ENCODE assay signal across 1 cellular context in genomic region chr1:56578963-56579875, GRCh38.
A peak's percentile ranks its signal among the peaks of the same experiment; 100 is the strongest.
TF ChIP-seq lines count a peak whose summit lies in the region.

TSS of gene PLPP3 (minus strand) at chr1:56579563. CDS start at chr1:56579016, 547 bp downstream.

TF ChIP-seq in HepG2, 621 proteins besides CTCF, POLR2A, EP300 and RAD21 (continued from another document and continues in another):
- TF ChIP-seq, protein P1, sequence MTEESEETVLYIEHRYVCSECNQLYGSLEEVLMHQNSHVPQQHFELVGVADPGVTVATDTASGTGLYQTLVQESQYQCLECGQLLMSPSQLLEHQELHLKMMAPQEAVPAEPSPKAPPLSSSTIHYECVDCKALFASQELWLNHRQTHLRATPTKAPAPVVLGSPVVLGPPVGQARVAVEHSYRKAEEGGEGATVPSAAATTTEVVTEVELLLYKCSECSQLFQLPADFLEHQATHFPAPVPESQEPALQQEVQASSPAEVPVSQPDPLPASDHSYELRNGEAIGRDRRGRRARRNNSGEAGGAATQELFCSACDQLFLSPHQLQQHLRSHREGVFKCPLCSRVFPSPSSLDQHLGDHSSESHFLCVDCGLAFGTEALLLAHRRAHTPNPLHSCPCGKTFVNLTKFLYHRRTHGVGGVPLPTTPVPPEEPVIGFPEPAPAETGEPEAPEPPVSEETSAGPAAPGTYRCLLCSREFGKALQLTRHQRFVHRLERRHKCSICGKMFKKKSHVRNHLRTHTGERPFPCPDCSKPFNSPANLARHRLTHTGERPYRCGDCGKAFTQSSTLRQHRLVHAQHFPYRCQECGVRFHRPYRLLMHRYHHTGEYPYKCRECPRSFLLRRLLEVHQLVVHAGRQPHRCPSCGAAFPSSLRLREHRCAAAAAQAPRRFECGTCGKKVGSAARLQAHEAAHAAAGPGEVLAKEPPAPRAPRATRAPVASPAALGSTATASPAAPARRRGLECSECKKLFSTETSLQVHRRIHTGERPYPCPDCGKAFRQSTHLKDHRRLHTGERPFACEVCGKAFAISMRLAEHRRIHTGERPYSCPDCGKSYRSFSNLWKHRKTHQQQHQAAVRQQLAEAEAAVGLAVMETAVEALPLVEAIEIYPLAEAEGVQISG (CRISPR knock-in tag; IDR thresholded peaks at IDR 0.05) = peak; percentile 55; the same call in 1 of the 2 replicates
- TF ChIP-seq KDM5A (IDR thresholded peaks at IDR 0.05; ENCODE audit: borderline replicate concordance, low read length) (peak; percentile 49; the same call in 1 of the 2 replicates), ZNF234 (CRISPR knock-in tag; conservative IDR thresholded peaks at IDR 0.05) (no peak; the same call in 1 of the 2 replicates), ZNF235 (CRISPR knock-in tag; IDR thresholded peaks at IDR 0.05; ENCODE audit: borderline replicate concordance) (no peak), MAFF (IDR thresholded peaks at IDR 0.05; ENCODE audit: low read depth, low read length) (no peak), ZNF550 (CRISPR knock-in tag; IDR thresholded peaks at IDR 0.05; ENCODE audit: borderline replicate concordance) (no peak), REL (CRISPR knock-in tag; conservative IDR thresholded peaks at IDR 0.05) (no peak), TCF12 (IDR thresholded peaks at IDR 0.05) (no peak), TCF12 (CRISPR knock-in tag; IDR thresholded peaks at IDR 0.05) (no peak), ZNF749 (CRISPR knock-in tag; IDR thresholded peaks at IDR 0.05; ENCODE audit: borderline replicate concordance) (no peak), RFXANK (CRISPR knock-in tag; IDR thresholded peaks at IDR 0.05) (no peak), ZNF3 (CRISPR knock-in tag; IDR thresholded peaks at IDR 0.05) (peak; percentile 47; the same call in 1 of the 2 replicates), PITX1 (CRISPR knock-in tag; IDR thresholded peaks at IDR 0.05) (peak; percentile 49; the same call in 1 of the 2 replicates), ZNF12 (CRISPR knock-in tag; IDR thresholded peaks at IDR 0.05) (no peak), TBL1XR1 (IDR thresholded peaks at IDR 0.05; ENCODE audit: borderline replicate concordance, low read length, partially characterized antibody) (no peak), SP140L (CRISPR knock-in tag; IDR thresholded peaks at IDR 0.05; ENCODE audit: borderline replicate concordance) (no peak), ZNF782 (CRISPR knock-in tag; IDR thresholded peaks at IDR 0.05; ENCODE audit: borderline replicate concordance) (no peak), YEATS4 (CRISPR knock-in tag; IDR thresholded peaks at IDR 0.05; ENCODE audit: borderline replicate concordance) (peak; percentile 53), HOXA9 (CRISPR knock-in tag; IDR thresholded peaks at IDR 0.05; ENCODE audit: borderline replicate concordance) (no peak), ZBTB3 (CRISPR knock-in tag; IDR thresholded peaks at IDR 0.05; ENCODE audit: borderline replicate concordance, low read depth) (no peak), SMYD3 (CRISPR knock-in tag; IDR thresholded peaks at IDR 0.05) (peak; percentile 44; the same call in 1 of the 2 replicates), MXD4 (CRISPR knock-in tag; IDR thresholded peaks at IDR 0.05) (no peak), ZBTB7B (CRISPR knock-in tag; IDR thresholded peaks at IDR 0.05) (no peak), ARNT (IDR thresholded peaks at IDR 0.05) (no peak), ZNF639 (CRISPR knock-in tag; conservative IDR thresholded peaks at IDR 0.05) (no peak), NR2F2 (IDR thresholded peaks at IDR 0.05; ENCODE audit: borderline replicate concordance, low read depth) (no peak), ZKSCAN5 (CRISPR knock-in tag; IDR thresholded peaks at IDR 0.05) (no peak), NCOA1 (CRISPR knock-in tag; IDR thresholded peaks at IDR 0.05) (no peak), KDM6A (CRISPR knock-in tag; IDR thresholded peaks at IDR 0.05; ENCODE audit: low read depth) (no peak), HNRNPL (IDR thresholded peaks at IDR 0.05; ENCODE audit: low read depth, low read length) (peak; percentile 54; the same call in 1 of the 2 replicates), SOX6 (IDR thresholded peaks at IDR 0.05) (no peak), SOX6 (CRISPR knock-in tag; IDR thresholded peaks at IDR 0.05) (peak; percentile 67), FOXK1 (CRISPR knock-in tag; IDR thresholded peaks at IDR 0.05; ENCODE audit: borderline replicate concordance, low read depth) (no peak), CBX2 (IDR thresholded peaks at IDR 0.05; ENCODE audit: low read depth, low read length) (no peak), CBX2 (CRISPR knock-in tag; IDR thresholded peaks at IDR 0.05; ENCODE audit: low read depth) (no peak), SOX5 (CRISPR knock-in tag; IDR thresholded peaks at IDR 0.05; ENCODE audit: borderline replicate concordance) (0 out of 2 replicates have a peak, but pooled peaks have one; percentile 7), NFKB2 (CRISPR knock-in tag; IDR thresholded peaks at IDR 0.05; ENCODE audit: borderline replicate concordance) (peak; percentile 28; the same call in 1 of the 2 replicates), WIZ (CRISPR knock-in tag; IDR thresholded peaks at IDR 0.05) (no peak; the same call in none of the 2 replicates), AGO2 (optimal IDR thresholded peaks at IDR 0.05; ENCODE audit: low read depth, low read length) (peak; percentile 94), ZBTB49 (CRISPR knock-in tag; IDR thresholded peaks at IDR 0.05; ENCODE audit: borderline replicate concordance) (no peak), SIX1 (CRISPR knock-in tag; IDR thresholded peaks at IDR 0.05; ENCODE audit: borderline replicate concordance) (no peak), ZNF7 (CRISPR knock-in tag; IDR thresholded peaks at IDR 0.05) (no peak), ZNF772 (CRISPR knock-in tag; IDR thresholded peaks at IDR 0.05) (0 out of 2 replicates have a peak, but pooled peaks have one; percentile 10), ZNF20 (CRISPR knock-in tag; IDR thresholded peaks at IDR 0.05) (no peak), SNAPC2 (CRISPR knock-in tag; IDR thresholded peaks at IDR 0.05) (0 out of 2 replicates have a peak, but pooled peaks have one; percentile 27)
- TF ChIP-seq, protein P2, sequence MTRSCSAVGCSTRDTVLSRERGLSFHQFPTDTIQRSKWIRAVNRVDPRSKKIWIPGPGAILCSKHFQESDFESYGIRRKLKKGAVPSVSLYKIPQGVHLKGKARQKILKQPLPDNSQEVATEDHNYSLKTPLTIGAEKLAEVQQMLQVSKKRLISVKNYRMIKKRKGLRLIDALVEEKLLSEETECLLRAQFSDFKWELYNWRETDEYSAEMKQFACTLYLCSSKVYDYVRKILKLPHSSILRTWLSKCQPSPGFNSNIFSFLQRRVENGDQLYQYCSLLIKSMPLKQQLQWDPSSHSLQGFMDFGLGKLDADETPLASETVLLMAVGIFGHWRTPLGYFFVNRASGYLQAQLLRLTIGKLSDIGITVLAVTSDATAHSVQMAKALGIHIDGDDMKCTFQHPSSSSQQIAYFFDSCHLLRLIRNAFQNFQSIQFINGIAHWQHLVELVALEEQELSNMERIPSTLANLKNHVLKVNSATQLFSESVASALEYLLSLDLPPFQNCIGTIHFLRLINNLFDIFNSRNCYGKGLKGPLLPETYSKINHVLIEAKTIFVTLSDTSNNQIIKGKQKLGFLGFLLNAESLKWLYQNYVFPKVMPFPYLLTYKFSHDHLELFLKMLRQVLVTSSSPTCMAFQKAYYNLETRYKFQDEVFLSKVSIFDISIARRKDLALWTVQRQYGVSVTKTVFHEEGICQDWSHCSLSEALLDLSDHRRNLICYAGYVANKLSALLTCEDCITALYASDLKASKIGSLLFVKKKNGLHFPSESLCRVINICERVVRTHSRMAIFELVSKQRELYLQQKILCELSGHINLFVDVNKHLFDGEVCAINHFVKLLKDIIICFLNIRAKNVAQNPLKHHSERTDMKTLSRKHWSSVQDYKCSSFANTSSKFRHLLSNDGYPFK (CRISPR knock-in tag; IDR thresholded peaks at IDR 0.05; ENCODE audit: borderline replicate concordance) = no peak; the same call in 1 of the 2 replicates
- TF ChIP-seq, protein P3, sequence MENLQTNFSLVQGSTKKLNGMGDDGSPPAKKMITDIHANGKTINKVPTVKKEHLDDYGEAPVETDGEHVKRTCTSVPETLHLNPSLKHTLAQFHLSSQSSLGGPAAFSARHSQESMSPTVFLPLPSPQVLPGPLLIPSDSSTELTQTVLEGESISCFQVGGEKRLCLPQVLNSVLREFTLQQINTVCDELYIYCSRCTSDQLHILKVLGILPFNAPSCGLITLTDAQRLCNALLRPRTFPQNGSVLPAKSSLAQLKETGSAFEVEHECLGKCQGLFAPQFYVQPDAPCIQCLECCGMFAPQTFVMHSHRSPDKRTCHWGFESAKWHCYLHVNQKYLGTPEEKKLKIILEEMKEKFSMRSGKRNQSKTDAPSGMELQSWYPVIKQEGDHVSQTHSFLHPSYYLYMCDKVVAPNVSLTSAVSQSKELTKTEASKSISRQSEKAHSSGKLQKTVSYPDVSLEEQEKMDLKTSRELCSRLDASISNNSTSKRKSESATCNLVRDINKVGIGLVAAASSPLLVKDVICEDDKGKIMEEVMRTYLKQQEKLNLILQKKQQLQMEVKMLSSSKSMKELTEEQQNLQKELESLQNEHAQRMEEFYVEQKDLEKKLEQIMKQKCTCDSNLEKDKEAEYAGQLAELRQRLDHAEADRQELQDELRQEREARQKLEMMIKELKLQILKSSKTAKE (CRISPR knock-in tag; IDR thresholded peaks at IDR 0.05; ENCODE audit: borderline replicate concordance) = no peak
- TF ChIP-seq, protein P4, sequence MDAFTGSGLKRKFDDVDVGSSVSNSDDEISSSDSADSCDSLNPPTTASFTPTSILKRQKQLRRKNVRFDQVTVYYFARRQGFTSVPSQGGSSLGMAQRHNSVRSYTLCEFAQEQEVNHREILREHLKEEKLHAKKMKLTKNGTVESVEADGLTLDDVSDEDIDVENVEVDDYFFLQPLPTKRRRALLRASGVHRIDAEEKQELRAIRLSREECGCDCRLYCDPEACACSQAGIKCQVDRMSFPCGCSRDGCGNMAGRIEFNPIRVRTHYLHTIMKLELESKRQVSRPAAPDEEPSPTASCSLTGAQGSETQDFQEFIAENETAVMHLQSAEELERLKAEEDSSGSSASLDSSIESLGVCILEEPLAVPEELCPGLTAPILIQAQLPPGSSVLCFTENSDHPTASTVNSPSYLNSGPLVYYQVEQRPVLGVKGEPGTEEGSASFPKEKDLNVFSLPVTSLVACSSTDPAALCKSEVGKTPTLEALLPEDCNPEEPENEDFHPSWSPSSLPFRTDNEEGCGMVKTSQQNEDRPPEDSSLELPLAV (CRISPR knock-in tag; conservative IDR thresholded peaks at IDR 0.05; ENCODE audit: low read depth) = no peak
- TF ChIP-seq, protein P5, sequence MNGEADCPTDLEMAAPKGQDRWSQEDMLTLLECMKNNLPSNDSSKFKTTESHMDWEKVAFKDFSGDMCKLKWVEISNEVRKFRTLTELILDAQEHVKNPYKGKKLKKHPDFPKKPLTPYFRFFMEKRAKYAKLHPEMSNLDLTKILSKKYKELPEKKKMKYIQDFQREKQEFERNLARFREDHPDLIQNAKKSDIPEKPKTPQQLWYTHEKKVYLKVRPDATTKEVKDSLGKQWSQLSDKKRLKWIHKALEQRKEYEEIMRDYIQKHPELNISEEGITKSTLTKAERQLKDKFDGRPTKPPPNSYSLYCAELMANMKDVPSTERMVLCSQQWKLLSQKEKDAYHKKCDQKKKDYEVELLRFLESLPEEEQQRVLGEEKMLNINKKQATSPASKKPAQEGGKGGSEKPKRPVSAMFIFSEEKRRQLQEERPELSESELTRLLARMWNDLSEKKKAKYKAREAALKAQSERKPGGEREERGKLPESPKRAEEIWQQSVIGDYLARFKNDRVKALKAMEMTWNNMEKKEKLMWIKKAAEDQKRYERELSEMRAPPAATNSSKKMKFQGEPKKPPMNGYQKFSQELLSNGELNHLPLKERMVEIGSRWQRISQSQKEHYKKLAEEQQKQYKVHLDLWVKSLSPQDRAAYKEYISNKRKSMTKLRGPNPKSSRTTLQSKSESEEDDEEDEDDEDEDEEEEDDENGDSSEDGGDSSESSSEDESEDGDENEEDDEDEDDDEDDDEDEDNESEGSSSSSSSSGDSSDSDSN (CRISPR knock-in tag; IDR thresholded peaks at IDR 0.05) = peak; percentile 84
- TF ChIP-seq, protein P6, sequence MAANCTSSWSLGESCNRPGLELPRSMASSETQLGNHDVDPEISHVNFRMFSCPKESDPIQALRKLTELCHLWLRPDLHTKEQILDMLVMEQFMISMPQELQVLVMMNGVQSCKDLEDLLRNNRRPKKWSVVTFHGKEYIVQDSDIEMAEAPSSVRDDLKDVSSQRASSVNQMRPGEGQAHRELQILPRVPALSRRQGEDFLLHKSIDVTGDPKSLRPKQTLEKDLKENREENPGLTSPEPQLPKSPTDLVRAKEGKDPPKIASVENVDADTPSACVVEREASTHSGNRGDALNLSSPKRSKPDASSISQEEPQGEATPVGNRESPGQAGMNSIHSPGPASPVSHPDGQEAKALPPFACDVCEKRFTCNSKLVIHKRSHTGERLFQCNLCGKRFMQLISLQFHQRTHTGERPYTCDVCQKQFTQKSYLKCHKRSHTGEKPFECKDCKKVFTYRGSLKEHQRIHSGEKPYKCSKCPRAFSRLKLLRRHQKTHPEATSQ (CRISPR knock-in tag; IDR thresholded peaks at IDR 0.05; ENCODE audit: borderline replicate concordance) = no peak
